8 cellular contexts compared by ENCODE assay signal in genomic region chr7:93799750-93800357, GRCh38.
DNase-seq lines count a peak whose midpoint lies in the region; TF ChIP-seq lines count a peak whose summit lies in the region.
"Had no signal": no experiment of that assay in that cellular context is flagged by ENCODE, and none has a peak within 500 bp of the region (broad histone marks: within the 10 kb centered on the region; RNA-seq: fewer than 3 reads in every experiment).

No MANE protein-coding gene starts in this region.

- H3K9me3 Mint-ChIP-seq in chondrocyte (ENCODE audit: low read depth) = peaks cover 24% of the 10 kb centered on the region
- peaks cover 12% of the 10 kb centered on the region for H3K9me3 Mint-ChIP-seq in neural progenitor cell
- peaks cover 0 to 6% (median 3%) of the 10 kb centered on the region in 8 donors for H3K9me3 Mint-ChIP-seq in CD4-positive, alpha-beta memory T cell

- no peaks in the 10 kb centered on the region for H3K36me3 ChIP-seq in neural progenitor cell
- no peaks in the 10 kb centered on the region for H3K36me3 ChIP-seq in CD4-positive, alpha-beta memory T cell (ENCODE audit: insufficient read depth, low read length)

- H3K9me3 ChIP-seq in neural progenitor cell (ENCODE audit: low read depth) = peaks cover 4% of the 10 kb centered on the region
- no peaks in the 10 kb centered on the region for H3K9me3 ChIP-seq in CD4-positive, alpha-beta memory T cell (ENCODE audit: control insufficient read depth in 1 of 2, low read length in 2 of 2)

- H3K4me3 ChIP-seq in GM12875 (ENCODE audit: low read depth, low read length) (no peak overlapping the region), NB4 (ENCODE audit: low read depth, low read length) (no peak overlapping the region), neural progenitor cell (no peak overlapping the region)
- no peak overlapping the region for H3K4me3 ChIP-seq in CD4-positive, alpha-beta memory T cell (ENCODE audit: low read length in 2 of 2)

- no peak overlapping the region for H3K9ac ChIP-seq in neural progenitor cell

- intact Hi-C loops in CD4-positive, alpha-beta memory T cell (cut with micrococcal nuclease) = no loop called here

- H3K4me1 Mint-ChIP-seq in chondrocyte (ENCODE audit: low read depth) (no peaks in the 10 kb centered on the region), neural progenitor cell (no peaks in the 10 kb centered on the region)
- H3K4me1 Mint-ChIP-seq in CD4-positive, alpha-beta memory T cell = no peaks in the 10 kb centered on the region

- CTCF ChIA-PET in CD4-positive, alpha-beta memory T cell (lab: Charles Lee; ENCODE audit: partially characterized antibody) = no interaction called here

- H3K27me3 Mint-ChIP-seq in chondrocyte (ENCODE audit: low read depth) (peaks cover 1% of the 10 kb centered on the region), neural progenitor cell (ENCODE audit: insufficient read depth, low read depth) (peaks cover 2% of the 10 kb centered on the region)
- H3K27me3 Mint-ChIP-seq in CD4-positive, alpha-beta memory T cell = peaks cover 0 to 2% of the 10 kb centered on the region in 2 donors

- H3K4me3 Mint-ChIP-seq in chondrocyte (ENCODE audit: unreplicated experiment) (no peak overlapping the region), neural progenitor cell (no peak overlapping the region)
- no peak overlapping the region for H3K4me3 Mint-ChIP-seq in CD4-positive, alpha-beta memory T cell

- POLR2A ChIA-PET in CD4-positive, alpha-beta memory T cell (lab: Charles Lee; ENCODE audit: partially characterized antibody) = no interaction called here

- no peaks in the 10 kb centered on the region for H3K79me2 ChIP-seq in neural progenitor cell (ENCODE audit: low read depth)

- no peaks in the 10 kb centered on the region for H3K4me1 ChIP-seq in neural progenitor cell
- H3K4me1 ChIP-seq in CD4-positive, alpha-beta memory T cell (ENCODE audit: insufficient read depth, low read length) = no peaks in the 10 kb centered on the region

- DNase-seq in NB4 (ENCODE audit: low read depth) (peak; percentile 27), chondrocyte (ENCODE audit: low spot score) (no peak), neural progenitor cell (ENCODE audit: low spot score) (peak; percentile 13), NCI-H2029 treated with DMSO at 0.1 percent for 48 hours (lab: John Stamatoyannopoulos, UW) (no peak), G401 (ENCODE audit: low spot score) (no peak)
- no peak for DNase-seq in CD4-positive, alpha-beta memory T cell
- DNase-seq: activated CD8-positive, alpha-beta memory T cell treated with anti-CD3 and anti-CD28 coated beads for 24 hours had no signal

- TF ChIP-seq CTCF in GM12875 (IDR thresholded peaks at IDR 0.05; ENCODE audit: borderline replicate concordance, insufficient read depth, low read depth, low read length) (0 out of 2 replicates have a peak, but pooled peaks have one; percentile 12), NB4 (IDR thresholded peaks at IDR 0.05; ENCODE audit: low read depth, low read length) (no peak), chondrocyte (IDR thresholded peaks at IDR 0.05) (peak; percentile 90), neural progenitor cell (IDR thresholded peaks at IDR 0.05) (peak; percentile 67)

- H3K36me3 Mint-ChIP-seq in chondrocyte (ENCODE audit: low read depth) = peaks cover 3% of the 10 kb centered on the region
- peaks cover 2% of the 10 kb centered on the region for H3K36me3 Mint-ChIP-seq in neural progenitor cell
- no peaks in the 10 kb centered on the region for H3K36me3 Mint-ChIP-seq in CD4-positive, alpha-beta memory T cell

- no peak overlapping the region for H3K4me2 ChIP-seq in neural progenitor cell

- no peak for TF ChIP-seq POLR2A in NB4 (IDR thresholded peaks at IDR 0.05; ENCODE audit: extremely low read depth, insufficient read length)

- no peak overlapping the region for H2AFZ ChIP-seq in neural progenitor cell (replicated peaks)

- H3F3A ChIP-seq in neural progenitor cell (ENCODE audit: low read depth) = no peaks in the 10 kb centered on the region

- no peak overlapping the region for H3K27ac ChIP-seq in neural progenitor cell
- no peak overlapping the region for H3K27ac ChIP-seq in CD4-positive, alpha-beta memory T cell (ENCODE audit: low read depth, low read length)

- H3K27ac Mint-ChIP-seq in chondrocyte (ENCODE audit: unreplicated experiment) = peak overlapping the region; percentile 23
- no peak overlapping the region for H3K27ac Mint-ChIP-seq in neural progenitor cell
- H3K27ac Mint-ChIP-seq in CD4-positive, alpha-beta memory T cell = no peak overlapping the region

- in situ Hi-C loops in G401 (cut with HindIII; ENCODE audit: low sequenced_read_pairs) = no loop called here

- H3K27me3 ChIP-seq in neural progenitor cell = no peaks in the 10 kb centered on the region
- no peaks in the 10 kb centered on the region for H3K27me3 ChIP-seq in CD4-positive, alpha-beta memory T cell (ENCODE audit: insufficient read depth, low read length)

- no peaks in the 10 kb centered on the region for H4K20me1 ChIP-seq in neural progenitor cell (ENCODE audit: low read depth)

Comparison
In these comparisons a context has a peak if more than half of its experiments do, and no peak if none do; other contexts are left out.
1. DNase-seq: peak in NB4 (single experiment) and neural progenitor cell (single experiment); none in chondrocyte (single experiment), CD4-positive, alpha-beta memory T cell (0 of 5), NCI-H2029 treated with DMSO at 0.1 percent for 48 hours (single experiment) and G401 (single experiment).